Comparison of ENCODE assay signal across 36 cellular contexts in genomic region chr1:18809953-18810899, GRCh38. TPM values are rescaled to one million over a fixed set of nuclear protein-coding genes. Genes with fewer than 3 reads are reported as not detected.
"Had no signal": no experiment of that assay in that cellular context is flagged by ENCODE, and none has a peak within 500 bp of the region (broad histone marks: within the 10 kb centered on the region; RNA-seq: fewer than 3 reads in every experiment).

No MANE protein-coding gene starts in this region.

- H3K9me3 ChIP-seq: ascending aorta, breast epithelium, colonic mucosa, esophagus squamous epithelium, gastroesophageal sphincter had no signal

- FAIRE-seq: endometrium, endothelial cell of umbilical vein had no signal

- H3K27me3 ChIP-seq: ascending aorta, cardiac muscle cell, colonic mucosa had no signal

- DNase-seq: activated B cell treated with CpG ODN at 0.5 μM for 24 hours; activated CD4-positive, alpha-beta memory T cell treated with anti-CD3 and anti-CD28 coated beads for 36 hours; activated CD4-positive, alpha-beta T cell treated with anti-CD3 and anti-CD28 coated beads, Interleukin-2, amount 10 ng/mL, durations not matched to agents 24 days and 14 days; activated CD8-positive, alpha-beta memory T cell treated with anti-CD3 and anti-CD28 coated beads, Interleukin-2, amount 10 ng/mL, durations not matched to agents 7 days and 5 days; activated CD8-positive, alpha-beta memory T cell treated with anti-CD3 and anti-CD28 coated beads, Interleukin-2, amount 50 U/mL, for 4 hours; activated CD8-positive, alpha-beta T cell treated with anti-CD3 and anti-CD28 coated beads, Interleukin-2, amount 10 ng/mL, durations not matched to agents 7 days and 5 days; activated gamma-delta T cell; activated naive CD4-positive, alpha-beta T cell; activated naive CD4-positive, alpha-beta T cell treated with anti-CD3 and anti-CD28 coated beads, Interleukin-2, amount 10 ng/mL, durations not matched to agents 7 days and 5 days; activated naive CD8-positive, alpha-beta T cell treated with anti-CD3 and anti-CD28 coated beads, Interleukin-2, amount 10 ng/mL, durations not matched to agents 7 days and 5 days; activated T-cell treated with anti-CD3 and anti-CD28 coated beads, Interleukin-2, amount 50 U/mL, for 24 hours; activated T-cell treated with anti-CD3 and anti-CD28 coated beads, Interleukin-2, amount 50 U/mL, for 72 hours; central memory CD4-positive, alpha-beta T cell; cerebellar nuclear complex; colonic mucosa; effector CD8-positive, alpha-beta T cell; esophagus squamous epithelium; foreskin melanocyte; T-helper 1 cell; T-helper 17 cell; T1000; WERI-Rb-1 had no signal

- H3K27ac ChIP-seq: ascending aorta, breast epithelium, cardiac muscle cell, colonic mucosa, epithelial cell of prostate, esophagus squamous epithelium, gastroesophageal sphincter, WERI-Rb-1 had no signal

- H3K36me3 ChIP-seq: ascending aorta, breast epithelium, cardiac muscle cell, colonic mucosa, esophagus squamous epithelium, gastroesophageal sphincter, WERI-Rb-1 had no signal

- H3K4me3 ChIP-seq: ascending aorta, breast epithelium, cardiac muscle cell, colonic mucosa, esophagus squamous epithelium, gastroesophageal sphincter had no signal

- H3K4me1 ChIP-seq: ascending aorta, breast epithelium, colonic mucosa, esophagus squamous epithelium had no signal

- ATAC-seq: activated CD4-positive, CD25-positive, alpha-beta regulatory T cell treated with anti-CD3 and anti-CD28 coated beads, Interleukin-2, amount 50 U/mL, for 24 hours; activated CD8-positive, alpha-beta memory T cell treated with anti-CD3 and anti-CD28 coated beads, Interleukin-2, amount 10 ng/mL, durations not matched to agents 7 days and 5 days; activated CD8-positive, alpha-beta T cell treated with anti-CD3 and anti-CD28 coated beads, Interleukin-2, amount 10 ng/mL, durations not matched to agents 7 days and 5 days; activated naive CD4-positive, alpha-beta T cell treated with anti-CD3 and anti-CD28 coated beads, Interleukin-2, amount 50 U/mL, for 72 hours; activated T-cell treated with anti-CD3 and anti-CD28 coated beads, Interleukin-2, amount 50 U/mL, for 72 hours; gastroesophageal sphincter; T-helper 17 cell had no signal

RNA-seq across cellular contexts. Expression of gene TAS1R2, which starts 49.2 kb away (rescaled TPM):
- total RNA-seq: activated B cell treated with CpG ODN at 0.5 μM for 24 hours; activated CD4-positive, alpha-beta memory T cell treated with anti-CD3 and anti-CD28 coated beads for 36 hours; activated CD4-positive, alpha-beta T cell treated with anti-CD3 and anti-CD28 coated beads, Interleukin-2, amount 10 ng/mL, durations not matched to agents 24 days and 14 days; activated CD8-positive, alpha-beta memory T cell treated with anti-CD3 and anti-CD28 coated beads for 36 hours; activated CD8-positive, alpha-beta memory T cell treated with anti-CD3 and anti-CD28 coated beads, Interleukin-2, amount 10 ng/mL, durations not matched to agents 7 days and 5 days; activated CD8-positive, alpha-beta T cell treated with anti-CD3 and anti-CD28 coated beads, Interleukin-2, amount 10 ng/mL, durations not matched to agents 7 days and 5 days; activated naive CD4-positive, alpha-beta T cell treated with anti-CD3 and anti-CD28 coated beads, Interleukin-2, amount 50 U/mL, for 72 hours; activated naive CD8-positive, alpha-beta T cell treated with anti-CD3 and anti-CD28 coated beads, Interleukin-2, amount 10 ng/mL, durations not matched to agents 7 days and 5 days; activated T-cell treated with anti-CD3 and anti-CD28 coated beads, Interleukin-2, amount 50 U/mL, for 72 hours; ascending aorta; breast epithelium; cardiac muscle cell; colonic mucosa; dermis microvascular lymphatic vessel endothelial cell; endothelial cell of umbilical vein; esophagus squamous epithelium; fibroblast of lung; fibroblast of villous mesenchyme; gastroesophageal sphincter; glomerular endothelial cell; T-helper 17 cell had no signal
- polyA plus RNA-seq: cardiac muscle cell, endothelial cell of umbilical vein, fibroblast of lung had no signal
